8 cellular contexts compared by ENCODE assay signal in genomic region chr10:22986771-22987542, GRCh38. TPM values are rescaled to one million over a fixed set of nuclear protein-coding genes. Genes with fewer than 3 reads are reported as not detected.
DNase-seq lines count a peak whose midpoint lies in the region; ATAC-seq and TF ChIP-seq lines count a peak whose summit lies in the region.

No MANE protein-coding gene starts in this region.

- no peaks in the 10 kb centered on the region for H3K9me3 Mint-ChIP-seq in neural progenitor cell

- H3K4me3 Mint-ChIP-seq in neural progenitor cell: no peak overlapping the region

- H3K27me3 ChIP-seq in neural progenitor cell: no peaks in the 10 kb centered on the region

- no peak for ATAC-seq in left colon

- peaks cover 27% of the 10 kb centered on the region for H3K4me1 Mint-ChIP-seq in neural progenitor cell

- no peaks in the 10 kb centered on the region for H3K9me3 ChIP-seq in neural progenitor cell (ENCODE audit: low read depth)

- H3K4me1 ChIP-seq in neural progenitor cell: no peaks in the 10 kb centered on the region

- no peak overlapping the region for H3K27ac Mint-ChIP-seq in neural progenitor cell

- no peak overlapping the region for H3K4me2 ChIP-seq in neural progenitor cell

- peak; percentile 54 for TF ChIP-seq CTCF in neural progenitor cell (IDR thresholded peaks at IDR 0.05)

- H3K9ac ChIP-seq in neural progenitor cell: no peak overlapping the region

- peaks cover 3% of the 10 kb centered on the region for H3F3A ChIP-seq in neural progenitor cell (ENCODE audit: low read depth)

- DNase-seq in DMS53 (lab: John Stamatoyannopoulos, UW) (peak; percentile 65), H4 (ENCODE audit: low spot score) (peak; percentile 29), NCI-H446 treated with DMSO at 0.1 percent for 48 hours (lab: John Stamatoyannopoulos, UW) (peak; percentile 37), dermis microvascular lymphatic vessel endothelial cell (ENCODE audit: low read depth in 2 of 2) (peak; percentile 30 to 46), neural progenitor cell (ENCODE audit: low spot score) (peak; percentile 28), left colon (no peak), T1000 (lab: John Stamatoyannopoulos, UW) (no peak), COR-L47 (lab: John Stamatoyannopoulos, UW) (no peak)

- no peak overlapping the region for H2AFZ ChIP-seq in neural progenitor cell (replicated peaks)

- no peaks in the 10 kb centered on the region for H3K36me3 ChIP-seq in neural progenitor cell

- no peaks in the 10 kb centered on the region for H4K20me1 ChIP-seq in neural progenitor cell (ENCODE audit: low read depth)

- no peak overlapping the region for H3K27ac ChIP-seq in neural progenitor cell

- intact Hi-C loops in left colon (cut with DNase I, micrococcal nuclease): loop anchor here in 1 of 2 donors (5.0 to 10.0 kb wide), 3 partner anchors 412 to 1492 kb away; no protein-coding TSS in a partner anchor

- peaks cover 2% of the 10 kb centered on the region for H3K27me3 Mint-ChIP-seq in neural progenitor cell (ENCODE audit: insufficient read depth, low read depth)

- H3K36me3 Mint-ChIP-seq in neural progenitor cell: no peaks in the 10 kb centered on the region

- H3K79me2 ChIP-seq in neural progenitor cell (ENCODE audit: low read depth): no peaks in the 10 kb centered on the region

- no peak overlapping the region for H3K4me3 ChIP-seq in neural progenitor cell

RNA-seq across cellular contexts. Expression of gene ARMC3, which starts 59.1 kb away (rescaled TPM):
- total RNA-seq in H4 (2014; rRNA removed; shearing (Covaris generic)): not detected in 2 replicates
- total RNA-seq in dermis microvascular lymphatic vessel endothelial cell: not detected in 2 replicates
- 0.46 and 14.6 TPM in 2 replicates for total RNA-seq in neural progenitor cell (ENCODE audit: low replicate concordance)
- not detected for total RNA-seq in left colon

Comparison
In these comparisons a context has a peak if more than half of its experiments do, and no peak if none do; other contexts are left out.
1. DNase-seq: peak in DMS53 (single experiment), H4 (single experiment), NCI-H446 treated with DMSO at 0.1 percent for 48 hours (single experiment), dermis microvascular lymphatic vessel endothelial cell (2 of 2) and neural progenitor cell (single experiment); none in left colon (0 of 2), T1000 (single experiment) and COR-L47 (single experiment).